ENCODE assay signal across 12 cellular contexts in genomic region chr16:9112166-9112843, GRCh38. TPM values are rescaled to one million over a fixed set of nuclear protein-coding genes. Genes with fewer than 3 reads are reported as not detected.
A peak's percentile ranks its signal among the peaks of the same experiment; 100 is the strongest.
DNase-seq lines count a peak whose midpoint lies in the region; ATAC-seq and TF ChIP-seq lines count a peak whose summit lies in the region.
"Had no signal": no experiment of that assay in that cellular context is flagged by ENCODE, and none has a peak within 500 bp of the region (broad histone marks: within the 10 kb centered on the region; RNA-seq: fewer than 3 reads in every experiment).

No MANE protein-coding gene starts in this region.

- in situ Hi-C loops in Panc1 (cut with HindIII; ENCODE audit: low pct_unique_long_range_greater_than_20kb, low sequenced_read_pairs) = no loop called here

- H3K9me3 ChIP-seq in BLaER1 (no peaks in the 10 kb centered on the region), Panc1 (ENCODE audit: control insufficient read depth, insufficient read depth, low read depth, low read length) (no peaks in the 10 kb centered on the region), cardiac muscle cell (ENCODE audit: low read depth) (no peaks in the 10 kb centered on the region), neural cell (ENCODE audit: low read length) (no peaks in the 10 kb centered on the region)

- BruUV-seq in Panc1 (replicated peaks; lab: Mats Ljungman, UMichigan) = no TSS peak

- no peak for TF ChIP-seq EP300 in neural cell (conservative IDR thresholded peaks at IDR 0.05; ENCODE audit: poor library complexity, severe bottlenecking)

- no peak for DNase-seq in Panc1 (ENCODE audit: low read depth, low spot score)
- DNase-seq in cardiac muscle cell (ENCODE audit: low read depth in 1 of 2, low spot score in 1 of 2) = peak in 1 of 2 donors; percentile 39
- DNase-seq in NCI-H748 treated with DMSO at 0.1 percent for 48 hours (lab: John Stamatoyannopoulos, UW) = no peak
- no peak for DNase-seq in glomerular visceral epithelial cell (ENCODE audit: extremely low spot score)
- no peak for DNase-seq in dedifferentiated amniotic fluid mesenchymal stem cell (ENCODE audit: extremely low spot score)
- no peak for DNase-seq in A172 (ENCODE audit: low spot score)
- DNase-seq: DMS 273 treated with DMSO at 0.1 percent for 48 hours, mesendoderm, NCI-H345 had no signal

- H3F3A ChIP-seq in neural cell (ENCODE audit: insufficient read depth, low read length, poor library complexity, severe bottlenecking) = no peaks in the 10 kb centered on the region

- TF ChIP-seq CTCF in Panc1 (IDR thresholded peaks at IDR 0.05) (no peak), cardiac muscle cell (IDR thresholded peaks at IDR 0.05; ENCODE audit: low read depth, low read length) (no peak), neural cell (IDR thresholded peaks at IDR 0.05; ENCODE audit: poor library complexity, severe bottlenecking) (no peak)

- H4K20me1 ChIP-seq in BLaER1 (peaks cover 100% of the 10 kb centered on the region), neural cell (ENCODE audit: insufficient read depth) (peaks cover 61% of the 10 kb centered on the region)

- no peak overlapping the region for H2AFZ ChIP-seq in neural cell (ENCODE audit: low read depth, low read length)

- peaks cover 95% of the 10 kb centered on the region for H3K79me2 ChIP-seq in neural cell (replicated peaks; ENCODE audit: insufficient read depth, low read length)

- intact Hi-C loops in Panc1 (cut with micrococcal nuclease; ENCODE audit: unreplicated experiment) = no loop called here

- H3K4me3 ChIP-seq in BLaER1 (no peak overlapping the region), Panc1 (ENCODE audit: low read depth in 2 of 2, low read length in 2 of 2) (no peak overlapping the region), cardiac muscle cell (no peak overlapping the region), neural cell (ENCODE audit: low read length) (no peak overlapping the region)

- no peak for TF ChIP-seq RAD21 in neural cell (conservative IDR thresholded peaks at IDR 0.05)

- H3K9ac ChIP-seq in BLaER1 (no peak overlapping the region), neural cell (ENCODE audit: low read length) (no peak overlapping the region)
- H3K9ac ChIP-seq: KMS-11 had no signal

- H3K4me2 ChIP-seq in BLaER1 (peak overlapping the region; percentile 38; the same call in 1 of the 2 replicates), neural cell (ENCODE audit: low read length) (no peak overlapping the region)
- H3K4me2 ChIP-seq: KMS-11 had no signal

- H3K9me2 ChIP-seq in neural cell (ENCODE audit: insufficient read depth, low read length) = no peaks in the 10 kb centered on the region

- POLR2A ChIA-PET in Panc1 (lab: Charles Lee) = no interaction called here

- H3K36me3 ChIP-seq in BLaER1 (peaks cover 91% of the 10 kb centered on the region), Panc1 (ENCODE audit: control insufficient read depth, insufficient read depth, low read length) (peaks cover 56% of the 10 kb centered on the region), cardiac muscle cell (peaks cover 38% of the 10 kb centered on the region), neural cell (ENCODE audit: insufficient read depth, low read length) (peaks cover 13% of the 10 kb centered on the region)

- peaks cover 79% of the 10 kb centered on the region for H3K4me1 ChIP-seq in BLaER1
- peaks cover 35% of the 10 kb centered on the region for H3K4me1 ChIP-seq in Panc1 (ENCODE audit: control insufficient read depth, insufficient read depth, low read length)
- H3K4me1 ChIP-seq in cardiac muscle cell (ENCODE audit: low read depth) = peaks cover 32% of the 10 kb centered on the region

- CTCF ChIA-PET in Panc1 (lab: Charles Lee) = no interaction called here

- H3K27me3 ChIP-seq in BLaER1 (no peaks in the 10 kb centered on the region), Panc1 (ENCODE audit: control insufficient read depth, insufficient read depth, low read length) (no peaks in the 10 kb centered on the region), cardiac muscle cell (no peaks in the 10 kb centered on the region), neural cell (ENCODE audit: insufficient read depth, low read depth, low read length) (no peaks in the 10 kb centered on the region)

- H3K27ac ChIP-seq in BLaER1 (no peak overlapping the region), Panc1 (ENCODE audit: low read length) (no peak overlapping the region), cardiac muscle cell (peak overlapping the region; percentile 48), neural cell (ENCODE audit: low read length) (no peak overlapping the region)
- H3K27ac ChIP-seq: KMS-11 had no signal

- 0 out of 2 replicates have a peak, but pooled peaks have one; percentile 28 for ATAC-seq in Panc1

TF ChIP-seq in neural cell, 6 proteins besides CTCF, POLR2A, EP300 and RAD21:
- peak; percentile 16 for TF ChIP-seq POLR2AphosphoS5 (IDR thresholded peaks at IDR 0.05)
- TF ChIP-seq SMC3 (conservative IDR thresholded peaks at IDR 0.05; ENCODE audit: poor library complexity) = no peak

RNA-seq across cellular contexts. Expression of gene HAPSTR1, which starts 20.9 kb away (rescaled TPM):
- 49.9 TPM for total RNA-seq in Panc1 (2021; ENCODE audit: unreplicated experiment)
- polyA plus RNA-seq in Panc1 (2012; ENCODE audit: insufficient read length) = 15.7 TPM
- total RNA-seq in cardiac muscle cell = 44.7 and 60.0 TPM in 2 replicates
- polyA plus RNA-seq in cardiac muscle cell = 26.5 and 27.8 TPM in 2 replicates
- 55.2 and 60.7 TPM in 2 replicates for polyA plus RNA-seq in neural cell
- polyA minus RNA-seq in neural cell = 171 and 183 TPM in 2 replicates
- total RNA-seq in A172 (2014; rRNA removed; shearing (Covaris generic)) = 66.3 and 79.6 TPM in 2 replicates
